Comparison of ENCODE assay signal across 1 cellular context in the genomic region with DNA sequence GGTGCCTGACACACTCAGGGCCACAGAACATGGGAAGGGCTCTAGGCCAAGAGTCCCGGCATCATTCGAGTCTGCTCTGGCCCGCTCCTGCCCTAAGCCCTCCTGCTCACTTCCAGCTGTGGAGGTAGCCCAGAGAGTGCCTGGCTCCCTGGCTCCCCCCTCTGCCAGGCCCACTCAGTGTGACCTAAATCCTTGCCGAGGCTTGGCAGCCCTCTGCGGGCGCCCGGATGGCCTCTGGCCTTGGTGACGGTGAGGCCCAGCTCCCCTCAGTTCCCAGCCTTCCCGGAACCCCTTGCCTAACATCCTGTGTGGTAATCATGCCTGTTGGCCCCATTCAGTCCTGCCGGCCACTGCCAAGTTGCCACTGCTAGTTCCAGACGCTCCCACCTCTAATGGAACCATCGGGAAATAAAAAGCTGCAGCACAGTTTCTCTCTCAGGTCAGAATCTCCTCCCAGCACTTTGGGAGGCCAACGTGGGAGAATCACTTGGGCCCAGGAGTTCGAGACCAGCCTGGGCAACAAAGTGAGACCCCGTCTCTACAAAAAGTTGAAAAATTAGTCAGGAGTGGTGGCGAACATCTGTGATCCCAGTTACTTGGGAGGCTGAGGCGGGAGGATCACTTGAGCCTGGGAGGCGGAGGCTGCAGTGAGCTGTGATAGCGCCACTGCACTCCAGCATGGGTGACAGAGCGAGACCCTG.
A peak's percentile ranks its signal among the peaks of the same experiment; 100 is the strongest.
TF ChIP-seq lines count a peak whose summit lies in the region.

No MANE protein-coding gene starts in this region.

TF ChIP-seq in HepG2, 621 proteins besides CTCF, POLR2A, EP300 and RAD21 (continued from another document and continues in another):
- TF ChIP-seq ZNF646 (CRISPR knock-in tag; IDR thresholded peaks at IDR 0.05) = no peak; the same call in 1 of the 2 replicates
- peak; percentile 89; the same call in 1 of the 2 replicates for TF ChIP-seq CCDC6 (CRISPR knock-in tag; IDR thresholded peaks at IDR 0.05)
- TF ChIP-seq, protein P1, sequence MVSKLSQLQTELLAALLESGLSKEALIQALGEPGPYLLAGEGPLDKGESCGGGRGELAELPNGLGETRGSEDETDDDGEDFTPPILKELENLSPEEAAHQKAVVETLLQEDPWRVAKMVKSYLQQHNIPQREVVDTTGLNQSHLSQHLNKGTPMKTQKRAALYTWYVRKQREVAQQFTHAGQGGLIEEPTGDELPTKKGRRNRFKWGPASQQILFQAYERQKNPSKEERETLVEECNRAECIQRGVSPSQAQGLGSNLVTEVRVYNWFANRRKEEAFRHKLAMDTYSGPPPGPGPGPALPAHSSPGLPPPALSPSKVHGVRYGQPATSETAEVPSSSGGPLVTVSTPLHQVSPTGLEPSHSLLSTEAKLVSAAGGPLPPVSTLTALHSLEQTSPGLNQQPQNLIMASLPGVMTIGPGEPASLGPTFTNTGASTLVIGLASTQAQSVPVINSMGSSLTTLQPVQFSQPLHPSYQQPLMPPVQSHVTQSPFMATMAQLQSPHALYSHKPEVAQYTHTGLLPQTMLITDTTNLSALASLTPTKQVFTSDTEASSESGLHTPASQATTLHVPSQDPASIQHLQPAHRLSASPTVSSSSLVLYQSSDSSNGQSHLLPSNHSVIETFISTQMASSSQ (IDR thresholded peaks at IDR 0.05; ENCODE audit: low read depth) = peak; percentile 52; the same call in 1 of the 2 replicates
- TF ChIP-seq, protein P1 (CRISPR knock-in tag; IDR thresholded peaks at IDR 0.05; ENCODE audit: borderline replicate concordance) = peak; percentile 83; the same call in 1 of the 2 replicates
- TF ChIP-seq NR2F2 (IDR thresholded peaks at IDR 0.05; ENCODE audit: borderline replicate concordance, low read depth) = no peak
- TF ChIP-seq ARNTL (CRISPR knock-in tag; IDR thresholded peaks at IDR 0.05) = peak; percentile 54; the same call in 1 of the 2 replicates
- TF ChIP-seq RXRA (CRISPR knock-in tag; IDR thresholded peaks at IDR 0.05) = peak; percentile 95
- TF ChIP-seq POGK (CRISPR knock-in tag; conservative IDR thresholded peaks at IDR 0.05) = peak; percentile 98
- no peak for TF ChIP-seq HHEX (CRISPR knock-in tag; IDR thresholded peaks at IDR 0.05)
- TF ChIP-seq ZNF674 (CRISPR knock-in tag; IDR thresholded peaks at IDR 0.05; ENCODE audit: low read depth) = no peak
- peak; percentile 93; the same call in 1 of the 2 replicates for TF ChIP-seq CBX5 (CRISPR knock-in tag; IDR thresholded peaks at IDR 0.05; ENCODE audit: borderline replicate concordance)
- 0 out of 2 replicates have a peak, but pooled peaks have one; percentile 62 for TF ChIP-seq MED13 (CRISPR knock-in tag; IDR thresholded peaks at IDR 0.05)
- no peak for TF ChIP-seq ZSCAN30 (CRISPR knock-in tag; IDR thresholded peaks at IDR 0.05)
- TF ChIP-seq GPN1 (CRISPR knock-in tag; IDR thresholded peaks at IDR 0.05; ENCODE audit: borderline replicate concordance) = no peak
- TF ChIP-seq PHF5A (CRISPR knock-in tag; IDR thresholded peaks at IDR 0.05; ENCODE audit: low read depth, unreplicated experiment) = peak; percentile 61
- no peak for TF ChIP-seq ZNF558 (CRISPR knock-in tag; IDR thresholded peaks at IDR 0.05; ENCODE audit: borderline replicate concordance)
- no peak for TF ChIP-seq E2F2 (CRISPR knock-in tag; IDR thresholded peaks at IDR 0.05; ENCODE audit: borderline replicate concordance)
- TF ChIP-seq TSC22D2 (CRISPR knock-in tag; IDR thresholded peaks at IDR 0.05; ENCODE audit: borderline replicate concordance) = peak; percentile 53; the same call in 1 of the 2 replicates
- TF ChIP-seq NCOA5 (CRISPR knock-in tag; IDR thresholded peaks at IDR 0.05) = no peak
- TF ChIP-seq ZNF101 (CRISPR knock-in tag; IDR thresholded peaks at IDR 0.05; ENCODE audit: borderline replicate concordance, low read depth) = no peak
- TF ChIP-seq ISL2 (CRISPR knock-in tag; IDR thresholded peaks at IDR 0.05) = peak; percentile 90
- TF ChIP-seq JUNB (CRISPR knock-in tag; IDR thresholded peaks at IDR 0.05; ENCODE audit: borderline replicate concordance) = no peak; the same call in 1 of the 2 replicates
- no peak for TF ChIP-seq CHCHD3 (CRISPR knock-in tag; IDR thresholded peaks at IDR 0.05)
- TF ChIP-seq, protein P2, sequence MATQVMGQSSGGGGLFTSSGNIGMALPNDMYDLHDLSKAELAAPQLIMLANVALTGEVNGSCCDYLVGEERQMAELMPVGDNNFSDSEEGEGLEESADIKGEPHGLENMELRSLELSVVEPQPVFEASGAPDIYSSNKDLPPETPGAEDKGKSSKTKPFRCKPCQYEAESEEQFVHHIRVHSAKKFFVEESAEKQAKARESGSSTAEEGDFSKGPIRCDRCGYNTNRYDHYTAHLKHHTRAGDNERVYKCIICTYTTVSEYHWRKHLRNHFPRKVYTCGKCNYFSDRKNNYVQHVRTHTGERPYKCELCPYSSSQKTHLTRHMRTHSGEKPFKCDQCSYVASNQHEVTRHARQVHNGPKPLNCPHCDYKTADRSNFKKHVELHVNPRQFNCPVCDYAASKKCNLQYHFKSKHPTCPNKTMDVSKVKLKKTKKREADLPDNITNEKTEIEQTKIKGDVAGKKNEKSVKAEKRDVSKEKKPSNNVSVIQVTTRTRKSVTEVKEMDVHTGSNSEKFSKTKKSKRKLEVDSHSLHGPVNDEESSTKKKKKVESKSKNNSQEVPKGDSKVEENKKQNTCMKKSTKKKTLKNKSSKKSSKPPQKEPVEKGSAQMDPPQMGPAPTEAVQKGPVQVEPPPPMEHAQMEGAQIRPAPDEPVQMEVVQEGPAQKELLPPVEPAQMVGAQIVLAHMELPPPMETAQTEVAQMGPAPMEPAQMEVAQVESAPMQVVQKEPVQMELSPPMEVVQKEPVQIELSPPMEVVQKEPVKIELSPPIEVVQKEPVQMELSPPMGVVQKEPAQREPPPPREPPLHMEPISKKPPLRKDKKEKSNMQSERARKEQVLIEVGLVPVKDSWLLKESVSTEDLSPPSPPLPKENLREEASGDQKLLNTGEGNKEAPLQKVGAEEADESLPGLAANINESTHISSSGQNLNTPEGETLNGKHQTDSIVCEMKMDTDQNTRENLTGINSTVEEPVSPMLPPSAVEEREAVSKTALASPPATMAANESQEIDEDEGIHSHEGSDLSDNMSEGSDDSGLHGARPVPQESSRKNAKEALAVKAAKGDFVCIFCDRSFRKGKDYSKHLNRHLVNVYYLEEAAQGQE (IDR thresholded peaks at IDR 0.05; ENCODE audit: borderline replicate concordance in 1 of 2, low read depth in 1 of 2, low read length in 2 of 2) = peak in 1 of 2 experiments; percentile 39; a peak in 1 of 4 replicates
- TF ChIP-seq ZNF841 (CRISPR knock-in tag; IDR thresholded peaks at IDR 0.05; ENCODE audit: borderline replicate concordance) = no peak
- TF ChIP-seq ZMYM4 (CRISPR knock-in tag; IDR thresholded peaks at IDR 0.05) = no peak; the same call in 1 of the 2 replicates
- no peak for TF ChIP-seq ZNF362 (CRISPR knock-in tag; IDR thresholded peaks at IDR 0.05; ENCODE audit: borderline replicate concordance)
- TF ChIP-seq UBTF (CRISPR knock-in tag; IDR thresholded peaks at IDR 0.05) = peak; percentile 91
